9 cellular contexts compared by ENCODE assay signal in genomic region chr4:37989398-37990260, GRCh38. TPM values are rescaled to one million over a fixed set of nuclear protein-coding genes. Genes with fewer than 3 reads are reported as not detected.
DNase-seq lines count a peak whose midpoint lies in the region; ATAC-seq and TF ChIP-seq lines count a peak whose summit lies in the region.
"Had no signal": no experiment of that assay in that cellular context is flagged by ENCODE, and none has a peak within 500 bp of the region (broad histone marks: within the 10 kb centered on the region; RNA-seq: fewer than 3 reads in every experiment).

No MANE protein-coding gene starts in this region.

- H3K4me3 ChIP-seq in Peyer's patch (no peak overlapping the region), left ventricle myocardium inferior (no peak overlapping the region), rectal smooth muscle tissue (ENCODE audit: low read length) (no peak overlapping the region)

- H3K36me3 ChIP-seq in Peyer's patch (no peaks in the 10 kb centered on the region), left ventricle myocardium inferior (no peaks in the 10 kb centered on the region), rectal smooth muscle tissue (ENCODE audit: control insufficient read depth, insufficient read depth, low read length) (no peaks in the 10 kb centered on the region)

- ATAC-seq in GM18868 (IDR thresholded peaks at IDR 0.05; ENCODE audit: unreplicated experiment): peak; percentile 50

- H3K9me3 ChIP-seq in Peyer's patch: no peaks in the 10 kb centered on the region
- H3K9me3 ChIP-seq in left ventricle myocardium inferior (replicated peaks): no peaks in the 10 kb centered on the region

- H3K27ac ChIP-seq in Peyer's patch (peak overlapping the region; percentile 2 to 57 (median 20)), left ventricle myocardium inferior (replicated peaks) (peak overlapping the region; percentile 80), rectal smooth muscle tissue (ENCODE audit: low read depth, low read length) (peak overlapping the region; percentile 71)

- peaks cover 0 to 13% (median 0%) of the 10 kb centered on the region in 4 donors for H3K4me1 ChIP-seq in Peyer's patch
- H3K4me1 ChIP-seq in left ventricle myocardium inferior: peaks cover 83% of the 10 kb centered on the region
- peaks cover 31% of the 10 kb centered on the region for H3K4me1 ChIP-seq in rectal smooth muscle tissue (ENCODE audit: control insufficient read depth, insufficient read depth, low read length)

- no peak for DNase-seq in Peyer's patch
- DNase-seq in left ventricle myocardium inferior: no peak
- no peak for DNase-seq in NCI-H2196 (lab: John Stamatoyannopoulos, UW; ENCODE audit: unreplicated experiment)
- DNase-seq in DMS153 treated with DMSO at 0.1 percent for 48 hours (lab: John Stamatoyannopoulos, UW; ENCODE audit: unreplicated experiment): no peak
- DNase-seq in activated CD4-positive, alpha-beta T cell treated with anti-CD3 and anti-CD28 coated beads, Interleukin-2, amount 50 U/mL, for 1 hour: no peak
- DNase-seq in UCSD-AML1 (lab: John Stamatoyannopoulos, UW; ENCODE audit: unreplicated experiment): no peak

- no peak for TF ChIP-seq CTCF in Peyer's patch (IDR thresholded peaks at IDR 0.05)
- TF ChIP-seq CTCF in left ventricle myocardium inferior (IDR thresholded peaks at IDR 0.05; ENCODE audit: borderline replicate concordance): no peak

- H3K27me3 ChIP-seq in Peyer's patch (no peaks in the 10 kb centered on the region), left ventricle myocardium inferior (ENCODE audit: low read depth) (no peaks in the 10 kb centered on the region), rectal smooth muscle tissue (ENCODE audit: control insufficient read depth, insufficient read depth, low read length) (no peaks in the 10 kb centered on the region)

- intact Hi-C loops in left ventricle myocardium inferior (cut with micrococcal nuclease): no loop called here

- H3K9ac ChIP-seq in rectal smooth muscle tissue (ENCODE audit: low read length): no peak overlapping the region

- TF ChIP-seq POLR2A in Peyer's patch (IDR thresholded peaks at IDR 0.05): no peak

RNA-seq across cellular contexts. Expression of gene PTTG2, which starts 29.4 kb away (rescaled TPM):
- total RNA-seq in Peyer's patch (1 to 10 TPM in 2 of 4 donors, not detected in 2; 2.5 to 8.3 TPM), left ventricle myocardium inferior (0.58 TPM)
- total RNA-seq: M059J had no signal

Comparison
In these comparisons a context has a peak if more than half of its experiments do, and no peak if none do; other contexts are left out.
1. H3K27ac ChIP-seq: peak in every context shown above with its lines; median percentile 80 in left ventricle myocardium inferior; 71 in rectal smooth muscle tissue; 20 in Peyer's patch.